Comparison of ENCODE assay signal across 2 cellular contexts in the genomic region with DNA sequence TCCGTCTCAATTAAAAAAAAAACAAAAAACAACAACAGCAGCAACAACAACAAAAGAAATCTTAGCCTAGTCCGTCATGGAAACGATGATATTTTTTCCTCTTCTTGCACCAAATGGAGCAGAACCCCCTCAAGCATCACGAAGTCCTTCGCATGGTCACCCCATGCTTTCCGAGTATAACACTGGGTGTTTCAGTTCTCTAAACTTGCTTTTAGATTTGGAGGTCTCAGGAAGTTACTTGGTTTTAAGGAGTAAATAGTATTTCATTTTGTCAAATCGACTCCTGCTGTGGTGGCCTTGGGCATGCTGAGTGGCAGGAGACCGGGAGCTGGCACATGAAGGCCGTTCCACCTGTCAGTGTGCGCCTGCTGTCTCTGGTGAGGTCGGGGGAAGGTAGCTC.
TF ChIP-seq lines count a peak whose summit lies in the region.

No MANE protein-coding gene starts in this region.

TF ChIP-seq in GM12878, 131 proteins besides CTCF, POLR2A, EP300 and RAD21 (continued from another document and continues in another):
- TF ChIP-seq CREM (IDR thresholded peaks at IDR 0.05; ENCODE audit: low read depth) = peak; percentile 56
- TF ChIP-seq ASH2L (IDR thresholded peaks at IDR 0.05; ENCODE audit: borderline replicate concordance, low read depth) = no peak
- TF ChIP-seq, protein P1, sequence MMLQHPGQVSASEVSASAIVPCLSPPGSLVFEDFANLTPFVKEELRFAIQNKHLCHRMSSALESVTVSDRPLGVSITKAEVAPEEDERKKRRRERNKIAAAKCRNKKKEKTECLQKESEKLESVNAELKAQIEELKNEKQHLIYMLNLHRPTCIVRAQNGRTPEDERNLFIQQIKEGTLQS (IDR thresholded peaks at IDR 0.05; ENCODE audit: borderline replicate concordance, extremely low read depth, low read depth, low read length) = no peak
- no peak for TF ChIP-seq SREBF1 (IDR thresholded peaks at IDR 0.05; ENCODE audit: low read length)
- TF ChIP-seq MEF2B (IDR thresholded peaks at IDR 0.05; ENCODE audit: partially characterized antibody, poor library complexity, severe bottlenecking) = peak; percentile 18
- TF ChIP-seq, protein P2, sequence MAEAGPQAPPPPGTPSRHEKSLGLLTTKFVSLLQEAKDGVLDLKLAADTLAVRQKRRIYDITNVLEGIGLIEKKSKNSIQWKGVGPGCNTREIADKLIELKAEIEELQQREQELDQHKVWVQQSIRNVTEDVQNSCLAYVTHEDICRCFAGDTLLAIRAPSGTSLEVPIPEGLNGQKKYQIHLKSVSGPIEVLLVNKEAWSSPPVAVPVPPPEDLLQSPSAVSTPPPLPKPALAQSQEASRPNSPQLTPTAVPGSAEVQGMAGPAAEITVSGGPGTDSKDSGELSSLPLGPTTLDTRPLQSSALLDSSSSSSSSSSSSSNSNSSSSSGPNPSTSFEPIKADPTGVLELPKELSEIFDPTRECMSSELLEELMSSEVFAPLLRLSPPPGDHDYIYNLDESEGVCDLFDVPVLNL (IDR thresholded peaks at IDR 0.05; ENCODE audit: low read depth, low read length) = no peak
- 0 out of 2 replicates have a peak, but pooled peaks have one; percentile 21 for TF ChIP-seq CHD2 (IDR thresholded peaks at IDR 0.05; ENCODE audit: borderline replicate concordance, low read depth, low read length)
- TF ChIP-seq, protein P3, sequence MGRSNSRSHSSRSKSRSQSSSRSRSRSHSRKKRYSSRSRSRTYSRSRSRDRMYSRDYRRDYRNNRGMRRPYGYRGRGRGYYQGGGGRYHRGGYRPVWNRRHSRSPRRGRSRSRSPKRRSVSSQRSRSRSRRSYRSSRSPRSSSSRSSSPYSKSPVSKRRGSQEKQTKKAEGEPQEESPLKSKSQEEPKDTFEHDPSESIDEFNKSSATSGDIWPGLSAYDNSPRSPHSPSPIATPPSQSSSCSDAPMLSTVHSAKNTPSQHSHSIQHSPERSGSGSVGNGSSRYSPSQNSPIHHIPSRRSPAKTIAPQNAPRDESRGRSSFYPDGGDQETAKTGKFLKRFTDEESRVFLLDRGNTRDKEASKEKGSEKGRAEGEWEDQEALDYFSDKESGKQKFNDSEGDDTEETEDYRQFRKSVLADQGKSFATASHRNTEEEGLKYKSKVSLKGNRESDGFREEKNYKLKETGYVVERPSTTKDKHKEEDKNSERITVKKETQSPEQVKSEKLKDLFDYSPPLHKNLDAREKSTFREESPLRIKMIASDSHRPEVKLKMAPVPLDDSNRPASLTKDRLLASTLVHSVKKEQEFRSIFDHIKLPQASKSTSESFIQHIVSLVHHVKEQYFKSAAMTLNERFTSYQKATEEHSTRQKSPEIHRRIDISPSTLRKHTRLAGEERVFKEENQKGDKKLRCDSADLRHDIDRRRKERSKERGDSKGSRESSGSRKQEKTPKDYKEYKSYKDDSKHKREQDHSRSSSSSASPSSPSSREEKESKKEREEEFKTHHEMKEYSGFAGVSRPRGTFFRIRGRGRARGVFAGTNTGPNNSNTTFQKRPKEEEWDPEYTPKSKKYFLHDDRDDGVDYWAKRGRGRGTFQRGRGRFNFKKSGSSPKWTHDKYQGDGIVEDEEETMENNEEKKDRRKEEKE (IDR thresholded peaks at IDR 0.05) = no peak
- no peak for TF ChIP-seq ZNF24 (IDR thresholded peaks at IDR 0.05)
- TF ChIP-seq, protein P4, sequence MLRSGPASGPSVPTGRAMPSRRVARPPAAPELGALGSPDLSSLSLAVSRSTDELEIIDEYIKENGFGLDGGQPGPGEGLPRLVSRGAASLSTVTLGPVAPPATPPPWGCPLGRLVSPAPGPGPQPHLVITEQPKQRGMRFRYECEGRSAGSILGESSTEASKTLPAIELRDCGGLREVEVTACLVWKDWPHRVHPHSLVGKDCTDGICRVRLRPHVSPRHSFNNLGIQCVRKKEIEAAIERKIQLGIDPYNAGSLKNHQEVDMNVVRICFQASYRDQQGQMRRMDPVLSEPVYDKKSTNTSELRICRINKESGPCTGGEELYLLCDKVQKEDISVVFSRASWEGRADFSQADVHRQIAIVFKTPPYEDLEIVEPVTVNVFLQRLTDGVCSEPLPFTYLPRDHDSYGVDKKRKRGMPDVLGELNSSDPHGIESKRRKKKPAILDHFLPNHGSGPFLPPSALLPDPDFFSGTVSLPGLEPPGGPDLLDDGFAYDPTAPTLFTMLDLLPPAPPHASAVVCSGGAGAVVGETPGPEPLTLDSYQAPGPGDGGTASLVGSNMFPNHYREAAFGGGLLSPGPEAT (IDR thresholded peaks at IDR 0.05; ENCODE audit: low read depth) = peak; percentile 52; the same call in 1 of the 2 replicates
- TF ChIP-seq, protein P5, sequence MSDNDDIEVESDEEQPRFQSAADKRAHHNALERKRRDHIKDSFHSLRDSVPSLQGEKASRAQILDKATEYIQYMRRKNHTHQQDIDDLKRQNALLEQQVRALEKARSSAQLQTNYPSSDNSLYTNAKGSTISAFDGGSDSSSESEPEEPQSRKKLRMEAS (IDR thresholded peaks at IDR 0.05; ENCODE audit: low read depth, low read length) = peak; percentile 75; the same call in 1 of the 2 replicates
- 0 out of 4 replicates have a peak, but pooled peaks of 1 of the 2 experiments have one; percentile 33 for TF ChIP-seq BHLHE40 (IDR thresholded peaks at IDR 0.05; ENCODE audit: borderline replicate concordance in 1 of 2, low read depth in 2 of 2, low read length in 1 of 2)
- TF ChIP-seq POLR2AphosphoS5 (IDR thresholded peaks at IDR 0.05; ENCODE audit: low read length) = 0 out of 2 replicates have a peak, but pooled peaks have one; percentile 50
- no peak for TF ChIP-seq RAD51 (IDR thresholded peaks at IDR 0.05)
- no peak for TF ChIP-seq FOS (IDR thresholded peaks at IDR 0.05; ENCODE audit: borderline replicate concordance, extremely low read depth, insufficient read length)
- TF ChIP-seq BACH1 (IDR thresholded peaks at IDR 0.05; ENCODE audit: borderline replicate concordance) = no peak
- TF ChIP-seq NFYA (IDR thresholded peaks at IDR 0.05; ENCODE audit: borderline replicate concordance, low read depth, low read length) = no peak
- TF ChIP-seq ZSCAN29 (IDR thresholded peaks at IDR 0.05) = no peak
- TF ChIP-seq SREBF2 (IDR thresholded peaks at IDR 0.05; ENCODE audit: low read length) = no peak

TF ChIP-seq in SK-N-SH, 30 proteins besides CTCF, POLR2A, EP300 and RAD21:
- TF ChIP-seq, protein P6, sequence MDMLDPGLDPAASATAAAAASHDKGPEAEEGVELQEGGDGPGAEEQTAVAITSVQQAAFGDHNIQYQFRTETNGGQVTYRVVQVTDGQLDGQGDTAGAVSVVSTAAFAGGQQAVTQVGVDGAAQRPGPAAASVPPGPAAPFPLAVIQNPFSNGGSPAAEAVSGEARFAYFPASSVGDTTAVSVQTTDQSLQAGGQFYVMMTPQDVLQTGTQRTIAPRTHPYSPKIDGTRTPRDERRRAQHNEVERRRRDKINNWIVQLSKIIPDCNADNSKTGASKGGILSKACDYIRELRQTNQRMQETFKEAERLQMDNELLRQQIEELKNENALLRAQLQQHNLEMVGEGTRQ (IDR thresholded peaks at IDR 0.05; ENCODE audit: borderline replicate concordance, low read depth, low read length) = no peak
- TF ChIP-seq SMC3 (IDR thresholded peaks at IDR 0.05; ENCODE audit: low read depth, low read length) (no peak), ELF1 (IDR thresholded peaks at IDR 0.05) (no peak), SIN3A (IDR thresholded peaks at IDR 0.05; ENCODE audit: borderline replicate concordance, low read depth, low read length) (no peak), POLR2AphosphoS5 (IDR thresholded peaks at IDR 0.05; ENCODE audit: low read depth, low read length) (no peak), NRF1 (IDR thresholded peaks at IDR 0.05; ENCODE audit: low read depth, low read length) (no peak), TAF1 (IDR thresholded peaks at IDR 0.05; ENCODE audit: borderline replicate concordance, low read depth, low read length) (no peak), RFX5 (IDR thresholded peaks at IDR 0.05; ENCODE audit: low read length) (no peak), MEF2A (IDR thresholded peaks at IDR 0.05; ENCODE audit: borderline replicate concordance, low read depth) (no peak), MXI1 (IDR thresholded peaks at IDR 0.05; ENCODE audit: low read depth, low read length) (no peak), FOXJ3 (CRISPR knock-in tag; IDR thresholded peaks at IDR 0.05) (no peak), EZH2phosphoT487 (IDR thresholded peaks at IDR 0.05; ENCODE audit: borderline replicate concordance, low read depth) (no peak), GABPA (IDR thresholded peaks at IDR 0.05; ENCODE audit: low read depth) (no peak)
- TF ChIP-seq, protein P5 (IDR thresholded peaks at IDR 0.05; ENCODE audit: low read depth) = no peak
- TF ChIP-seq, protein P7, sequence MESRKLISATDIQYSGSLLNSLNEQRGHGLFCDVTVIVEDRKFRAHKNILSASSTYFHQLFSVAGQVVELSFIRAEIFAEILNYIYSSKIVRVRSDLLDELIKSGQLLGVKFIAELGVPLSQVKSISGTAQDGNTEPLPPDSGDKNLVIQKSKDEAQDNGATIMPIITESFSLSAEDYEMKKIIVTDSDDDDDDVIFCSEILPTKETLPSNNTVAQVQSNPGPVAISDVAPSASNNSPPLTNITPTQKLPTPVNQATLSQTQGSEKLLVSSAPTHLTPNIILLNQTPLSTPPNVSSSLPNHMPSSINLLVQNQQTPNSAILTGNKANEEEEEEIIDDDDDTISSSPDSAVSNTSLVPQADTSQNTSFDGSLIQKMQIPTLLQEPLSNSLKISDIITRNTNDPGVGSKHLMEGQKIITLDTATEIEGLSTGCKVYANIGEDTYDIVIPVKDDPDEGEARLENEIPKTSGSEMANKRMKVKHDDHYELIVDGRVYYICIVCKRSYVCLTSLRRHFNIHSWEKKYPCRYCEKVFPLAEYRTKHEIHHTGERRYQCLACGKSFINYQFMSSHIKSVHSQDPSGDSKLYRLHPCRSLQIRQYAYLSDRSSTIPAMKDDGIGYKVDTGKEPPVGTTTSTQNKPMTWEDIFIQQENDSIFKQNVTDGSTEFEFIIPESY (IDR thresholded peaks at IDR 0.05; ENCODE audit: borderline replicate concordance, low read depth) = no peak
- TF ChIP-seq, protein P8, sequence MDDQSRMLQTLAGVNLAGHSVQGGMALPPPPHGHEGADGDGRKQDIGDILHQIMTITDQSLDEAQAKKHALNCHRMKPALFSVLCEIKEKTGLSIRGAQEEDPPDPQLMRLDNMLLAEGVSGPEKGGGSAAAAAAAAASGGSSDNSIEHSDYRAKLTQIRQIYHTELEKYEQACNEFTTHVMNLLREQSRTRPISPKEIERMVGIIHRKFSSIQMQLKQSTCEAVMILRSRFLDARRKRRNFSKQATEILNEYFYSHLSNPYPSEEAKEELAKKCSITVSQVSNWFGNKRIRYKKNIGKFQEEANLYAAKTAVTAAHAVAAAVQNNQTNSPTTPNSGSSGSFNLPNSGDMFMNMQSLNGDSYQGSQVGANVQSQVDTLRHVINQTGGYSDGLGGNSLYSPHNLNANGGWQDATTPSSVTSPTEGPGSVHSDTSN (IDR thresholded peaks at IDR 0.05) = no peak
